ENCODE assay signal across 8 cellular contexts in genomic region chr2:181430406-181431199, GRCh38. TPM values are rescaled to one million over a fixed set of nuclear protein-coding genes. Genes with fewer than 3 reads are reported as not detected.
DNase-seq lines count a peak whose midpoint lies in the region; ATAC-seq and TF ChIP-seq lines count a peak whose summit lies in the region.

No MANE protein-coding gene starts in this region.

- in situ Hi-C loops in SK-MEL-5 (cut with HindIII; ENCODE audit: low pct_unique_long_range_greater_than_20kb, low sequenced_read_pairs), result no loop called here

- H3K27ac ChIP-seq in foreskin keratinocyte (no peak overlapping the region), left lung (no peak overlapping the region)

- CTCF ChIA-PET in BJ (lab: Yijun Ruan, JAX), result interaction anchor here (1.2 to 1.3 kb wide), 2 partner anchors 32 to 107 kb away, joined by 3 read pairs; no protein-coding TSS in a partner anchor

- H3K27me3 ChIP-seq in BJ (ENCODE audit: control insufficient read depth, insufficient read depth, low read length) (no peaks in the 10 kb centered on the region), foreskin keratinocyte (no peaks in the 10 kb centered on the region), left lung (no peaks in the 10 kb centered on the region)

- intact Hi-C loops in left lung (cut with DNase I), result no loop called here

- POLR2A ChIA-PET in BJ (lab: Charles Lee), result no interaction called here

- H3K9me3 ChIP-seq in left lung, result no peaks in the 10 kb centered on the region

- no peaks in the 10 kb centered on the region for H3K36me3 ChIP-seq in BJ (ENCODE audit: control insufficient read depth, insufficient read depth, low read length)
- no peaks in the 10 kb centered on the region for H3K36me3 ChIP-seq in left lung

- ATAC-seq in foreskin keratinocyte (peak; percentile 53), left lung (no peak), HG03159 (IDR thresholded peaks at IDR 0.05; ENCODE audit: unreplicated experiment) (no peak), GM21737 (IDR thresholded peaks at IDR 0.05; ENCODE audit: unreplicated experiment) (no peak), GM19328 (IDR thresholded peaks at IDR 0.05; ENCODE audit: unreplicated experiment) (no peak)

- DNase-seq in BJ (ENCODE audit: low read depth) (no peak), GM20000 (ENCODE audit: low spot score) (no peak), SK-MEL-5 (ENCODE audit: low read depth, low spot score) (peak; percentile 48), foreskin keratinocyte (peak in 1 of 2 donors; percentile 3), left lung (no peak)

- no peak overlapping the region for H3K4me3 ChIP-seq in BJ (ENCODE audit: low read depth, low read length)
- H3K4me3 ChIP-seq in left lung, result no peak overlapping the region

- TF ChIP-seq CTCF in BJ (IDR thresholded peaks at IDR 0.05; ENCODE audit: insufficient read depth, low read depth, low read length) (peak; percentile 41; the same call in 1 of the 2 replicates), GM20000 (IDR thresholded peaks at IDR 0.05; ENCODE audit: extremely low read depth, missing control alignments) (peak; percentile 21), foreskin keratinocyte (conservative IDR thresholded peaks at IDR 0.05) (peak; percentile 58), left lung (IDR thresholded peaks at IDR 0.05) (peak in 1 of 2 donors; percentile 35)

- H3K4me1 ChIP-seq in foreskin keratinocyte (no peaks in the 10 kb centered on the region), left lung (peaks cover 0 to 7% of the 10 kb centered on the region in 2 donors)

RNA-seq across cellular contexts. Expression of gene ITGA4, which starts 26.6 kb away (rescaled TPM):
- polyA plus RNA-seq in BJ (2011; rRNA removed) (17.6 and 37.3 TPM in 2 replicates), foreskin keratinocyte (0.26 and 0.75 TPM in 2 replicates)
- 28.8 and 31.0 TPM in 2 replicates for polyA minus RNA-seq in BJ (2011; rRNA and poly(A)+ RNA removed)
- total RNA-seq in SK-MEL-5 (2014; rRNA removed; shearing (Covaris generic)), result 3.1 and 3.7 TPM in 2 replicates
- 3.5 and 6.7 TPM in 2 replicates for polyA plus RNA-seq in SK-MEL-5 (2015; cell fraction: cytosol; rRNA removed)
- 2.5 and 7.4 TPM in 2 replicates for polyA plus RNA-seq in SK-MEL-5 (2015; cell fraction: nucleus; rRNA removed)
- total RNA-seq in foreskin keratinocyte (2.3 and 11.0 TPM in 2 replicates), left lung (10 to 100 TPM; 19.9 to 23.5 TPM)
